In the genomic region with DNA sequence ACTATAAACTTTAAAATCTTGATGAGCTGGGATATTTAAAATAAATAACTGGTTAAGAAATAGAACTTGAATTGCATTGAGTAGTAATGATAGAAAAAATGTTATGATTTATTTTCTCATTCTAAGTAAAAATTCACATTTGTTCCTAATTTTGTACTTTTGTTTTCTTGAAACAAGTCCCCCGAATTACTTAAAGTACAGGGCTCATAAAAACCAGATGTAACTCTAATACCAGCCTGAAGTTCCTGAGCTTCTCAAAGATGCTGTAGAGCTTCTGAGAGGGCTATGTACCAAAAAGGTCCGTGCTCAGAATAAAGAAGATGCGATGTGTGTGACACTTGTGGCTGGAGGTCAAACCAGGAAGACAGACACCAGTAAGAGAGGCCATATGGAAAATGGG, we compare ENCODE assay signal across 15 cellular contexts.
DNase-seq lines count a peak whose midpoint lies in the region; FAIRE-seq and TF ChIP-seq lines count a peak whose summit lies in the region.
"Had no signal": no experiment of that assay in that cellular context is flagged by ENCODE, and none has a peak within 500 bp of the region (broad histone marks: within the 10 kb centered on the region; RNA-seq: fewer than 3 reads in every experiment).

No MANE protein-coding gene starts in this region.

- no peak overlapping the region for H3K56ac ChIP-seq in H9 (ENCODE audit: insufficient read length, low read depth, low read length)

- no peak overlapping the region for H2BK15ac ChIP-seq in H9 (ENCODE audit: low read depth, low read length)

- no peaks in the 10 kb centered on the region for H3K27me3 Mint-ChIP-seq in H9 (ENCODE audit: low read depth)
- H3K27me3 Mint-ChIP-seq: B cell had no signal

- peaks cover 5 to 6% of the 10 kb centered on the region in 2 experiments; a peak in 3 of 4 replicates for H3K4me1 Mint-ChIP-seq in H9

- no peak overlapping the region for H3K4me3 ChIP-seq in adipocyte (ENCODE audit: low read length)
- H3K4me3 ChIP-seq: BLaER1 treated with 17β-estradiol and CSF1 and Interleukin-3, amounts not matched to agents 10 nM and 100 nM had no signal

- no peak overlapping the region for H2BK120ac ChIP-seq in H9 (ENCODE audit: low read depth, low read length, poor library complexity, severe bottlenecking)

- H2BK5ac ChIP-seq in H9 (ENCODE audit: insufficient read length, low read length) = no peak overlapping the region

- H3K4ac ChIP-seq in H9 (ENCODE audit: low read depth, low read length) = no peak overlapping the region

- H3K79me2 ChIP-seq in H9 (ENCODE audit: insufficient read depth, low read length) = no peaks in the 10 kb centered on the region

- peak overlapping the region; percentile 57 for H2BK12ac ChIP-seq in H9 (ENCODE audit: insufficient read length, low read depth, low read length)

- no peaks in the 10 kb centered on the region for H3K9me3 Mint-ChIP-seq in H9
- H3K9me3 Mint-ChIP-seq: CD8-positive, alpha-beta T cell; HFFc6 had no signal

- no peak overlapping the region for H3K14ac ChIP-seq in H9 (ENCODE audit: insufficient read depth, low read length)

- H2AFZ ChIP-seq in H9 (ENCODE audit: low read length) = no peak overlapping the region

- H3K79me1 ChIP-seq in H9 (ENCODE audit: insufficient read depth, low read depth, low read length, poor library complexity, severe bottlenecking) = no peaks in the 10 kb centered on the region

- no peak overlapping the region for H3T11ph ChIP-seq in H9 (ENCODE audit: low read length)

- H3K9me3 ChIP-seq in H9 (ENCODE audit: control insufficient read depth, low read depth, low read length) = no peaks in the 10 kb centered on the region
- no peaks in the 10 kb centered on the region for H3K9me3 ChIP-seq in adipocyte (ENCODE audit: control insufficient read depth, low read length)
- H3K9me3 ChIP-seq: BLaER1 treated with 17β-estradiol and CSF1 and Interleukin-3, amounts not matched to agents 10 nM and 100 nM had no signal

- peak; percentile 12 for FAIRE-seq in endometrium (lab: Jason Lieb, UNC)
- FAIRE-seq: H54 had no signal

- no CpG with 5 or more reads among the region's 3 CpGs for WGBS in H9 (ENCODE audit: extremely low coverage, insufficient read length, low lambda C conversion rate)

- no peak overlapping the region for H4K91ac ChIP-seq in H9 (ENCODE audit: insufficient read length, low read depth, low read length)

- no peak overlapping the region for H3K27ac Mint-ChIP-seq in H9
- H3K27ac Mint-ChIP-seq: B cell; CD8-positive, alpha-beta T cell; HFFc6 had no signal

- H2AK5ac ChIP-seq in H9 (ENCODE audit: insufficient read length, low read length) = no peak overlapping the region

- H3K4me1 ChIP-seq in H9 (ENCODE audit: insufficient read depth, low read length) (no peaks in the 10 kb centered on the region), adipocyte (ENCODE audit: control insufficient read depth, insufficient read depth, low read length) (peaks cover 7% of the 10 kb centered on the region)

- no peak overlapping the region for H3K18ac ChIP-seq in H9 (ENCODE audit: insufficient read length, low read depth, low read length)

- no peak overlapping the region for H3K27ac ChIP-seq in H9 (ENCODE audit: insufficient read length, low read depth, low read length)
- H3K27ac ChIP-seq: BLaER1 treated with 17β-estradiol and CSF1 and Interleukin-3, amounts not matched to agents 10 nM and 100 nM; HL-60 had no signal

- no peaks in the 10 kb centered on the region for H4K20me1 ChIP-seq in H9 (ENCODE audit: control insufficient read depth, insufficient read depth, insufficient read length)
- H4K20me1 ChIP-seq: BLaER1 treated with 17β-estradiol and CSF1 and Interleukin-3, amounts not matched to agents 10 nM and 100 nM had no signal

- no peak overlapping the region for H2BK20ac ChIP-seq in H9 (ENCODE audit: low read depth, low read length, poor library complexity, severe bottlenecking)

- no peak for DNase-seq in H9
- DNase-seq in adipocyte (ENCODE audit: low read depth) = peak; percentile 22
- peak; percentile 54 for DNase-seq in fibroblast of peridontal ligament (ENCODE audit: extremely low read depth)
- DNase-seq in SKM-1 (lab: John Stamatoyannopoulos, UW; ENCODE audit: unreplicated experiment) = no peak
- no peak for DNase-seq in activated CD4-positive, alpha-beta T cell treated with anti-CD3 and anti-CD28 coated beads for 48 hours
- DNase-seq in NCI-H2227 (lab: John Stamatoyannopoulos, UW; ENCODE audit: unreplicated experiment) = no peak
- DNase-seq: Calu3; CD8-positive, alpha-beta T cell; DMS79 treated with DMSO at 0.1 percent for 48 hours; HFFc6 had no signal

- no peak for TF ChIP-seq CTCF in H9 (conservative IDR thresholded peaks at IDR 0.05)

- no peak overlapping the region for H3K4me3 Mint-ChIP-seq in H9
- H3K4me3 Mint-ChIP-seq: B cell; CD8-positive, alpha-beta T cell; HFFc6 had no signal

- no peaks in the 10 kb centered on the region for H3K23me2 ChIP-seq in H9 (ENCODE audit: insufficient read length, low read depth, low read length, poor library complexity, severe bottlenecking)

- H3K27me3 ChIP-seq in H9 (ENCODE audit: insufficient read depth, low read length) (no peaks in the 10 kb centered on the region), adipocyte (replicated peaks; ENCODE audit: control insufficient read depth, insufficient read depth, low read length) (no peaks in the 10 kb centered on the region)
- H3K27me3 ChIP-seq: BLaER1 treated with 17β-estradiol and CSF1 and Interleukin-3, amounts not matched to agents 10 nM and 100 nM had no signal

- no peak overlapping the region for H4K8ac ChIP-seq in H9 (replicated peaks; ENCODE audit: insufficient read length, low read depth, low read length)

- no peaks in the 10 kb centered on the region; a peak in 1 of 7 replicates for H3K36me3 Mint-ChIP-seq in H9 (ENCODE audit: insufficient read depth in 1 of 3, low read depth in 3 of 3)

- no peak overlapping the region for H3K23ac ChIP-seq in H9 (ENCODE audit: insufficient read length, low read depth, low read length)

- H3K36me3 ChIP-seq in adipocyte (ENCODE audit: control insufficient read depth, insufficient read depth, low read length, severe bottlenecking) = no peaks in the 10 kb centered on the region
- H3K36me3 ChIP-seq: BLaER1 treated with 17β-estradiol and CSF1 and Interleukin-3, amounts not matched to agents 10 nM and 100 nM had no signal

- H3K9ac ChIP-seq in H9 (ENCODE audit: extremely low read depth, insufficient read length, low read length) (no peak overlapping the region), adipocyte (ENCODE audit: low read length) (no peak overlapping the region)
- H3K9ac ChIP-seq: BLaER1 treated with 17β-estradiol and CSF1 and Interleukin-3, amounts not matched to agents 10 nM and 100 nM had no signal

- H4K5ac ChIP-seq in H9 (ENCODE audit: insufficient read length, low read depth, low read length) = no peak overlapping the region

- H3K4me2 ChIP-seq in H9 (ENCODE audit: insufficient read depth, insufficient read length, low read length) = no peak overlapping the region
- H3K4me2 ChIP-seq: BLaER1 treated with 17β-estradiol and CSF1 and Interleukin-3, amounts not matched to agents 10 nM and 100 nM had no signal

Comparison
In these comparisons a context has a peak if more than half of its experiments do, and no peak if none do; other contexts are left out.
1. DNase-seq: peak in adipocyte (single experiment) and fibroblast of peridontal ligament (single experiment); none in H9 (single experiment), SKM-1 (single experiment), activated CD4-positive, alpha-beta T cell treated with anti-CD3 and anti-CD28 coated beads for 48 hours (single experiment) and NCI-H2227 (single experiment).